In the genomic region with DNA sequence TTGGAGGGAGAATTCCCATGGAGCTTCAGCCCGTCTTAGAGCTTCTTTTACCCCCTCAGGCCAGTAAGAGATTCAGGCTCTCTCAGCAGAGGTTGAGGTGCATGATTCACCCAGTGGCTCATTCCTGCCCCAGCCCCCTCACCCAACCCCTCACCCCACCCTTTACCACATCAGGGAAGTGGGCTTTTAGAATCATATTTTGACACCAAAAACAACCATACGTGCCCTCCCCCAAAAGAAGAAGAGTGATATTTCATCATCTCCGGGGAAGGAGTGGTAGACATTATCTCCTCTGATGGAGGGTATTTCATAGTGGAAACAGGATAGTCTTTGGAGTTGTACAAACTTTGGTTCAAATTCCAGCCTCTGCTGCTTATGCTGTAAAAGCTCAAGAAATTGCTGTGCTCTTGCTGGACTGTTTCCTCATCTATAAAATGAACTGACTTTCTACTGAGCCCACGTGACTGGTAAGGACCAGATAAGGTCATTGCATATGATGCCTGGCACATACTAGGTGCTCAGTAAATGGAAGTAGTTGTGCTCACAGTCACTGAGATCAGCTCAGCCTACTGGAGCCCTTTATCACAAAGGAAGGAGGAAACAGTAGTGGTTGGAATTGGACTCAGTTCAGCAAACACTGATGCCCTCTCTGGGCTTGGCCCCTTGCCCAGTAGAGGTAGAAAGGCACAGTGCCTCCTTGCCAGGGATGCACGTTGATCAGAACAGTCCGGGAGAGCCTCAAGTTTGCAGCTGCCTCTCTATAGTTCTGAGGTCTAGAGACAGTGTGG, we compare ENCODE assay signal across 13 cellular contexts. TPM values are rescaled to one million over a fixed set of nuclear protein-coding genes. Genes with fewer than 3 reads are reported as not detected.
A peak's percentile ranks its signal among the peaks of the same experiment; 100 is the strongest.
DNase-seq lines count a peak whose midpoint lies in the region; ATAC-seq, FAIRE-seq and TF ChIP-seq lines count a peak whose summit lies in the region.
"Had no signal": no experiment of that assay in that cellular context is flagged by ENCODE, and none has a peak within 500 bp of the region (broad histone marks: within the 10 kb centered on the region; RNA-seq: fewer than 3 reads in every experiment).

No MANE protein-coding gene starts in this region.

- H3K27ac ChIP-seq in kidney (ENCODE audit: low read depth in 2 of 2, low read length in 2 of 2): no peak overlapping the region
- H3K27ac ChIP-seq in tibial nerve: no peak overlapping the region
- H3K27ac ChIP-seq: cardiac muscle cell had no signal

- H3K4me3 Mint-ChIP-seq in activated T-cell treated with anti-CD3 and anti-CD28 coated beads, Interleukin-2, amount 50 U/mL, for 72 hours: peak overlapping the region; percentile 82 to 83
- H3K4me3 Mint-ChIP-seq in type B pancreatic cell: no peak overlapping the region

- H3K4me1 Mint-ChIP-seq in activated T-cell treated with anti-CD3 and anti-CD28 coated beads, Interleukin-2, amount 50 U/mL, for 72 hours (ENCODE audit: low read depth): peaks cover 60% of the 10 kb centered on the region
- H3K4me1 Mint-ChIP-seq in type B pancreatic cell (ENCODE audit: unreplicated experiment): peaks cover 34% of the 10 kb centered on the region

- H3K27me3 ChIP-seq in tibial nerve: no peaks in the 10 kb centered on the region
- H3K27me3 ChIP-seq: cardiac muscle cell had no signal

- intact Hi-C loops in kidney (cut with DNase I): no loop called here

- peak overlapping the region; percentile 95 for H3K27ac Mint-ChIP-seq in activated T-cell treated with anti-CD3 and anti-CD28 coated beads, Interleukin-2, amount 50 U/mL, for 72 hours
- H3K27ac Mint-ChIP-seq in type B pancreatic cell: no peak overlapping the region

- DNase-seq in GF-D8 (lab: John Stamatoyannopoulos, UW) (peak; percentile 63), NCI-H2107 (lab: John Stamatoyannopoulos, UW) (peak; percentile 5), myocyte (ENCODE audit: low read depth) (peak; percentile 34), kidney (no peak), NAMALWA (ENCODE audit: low spot score) (no peak), type B pancreatic cell (ENCODE audit: extremely low spot score, unreplicated experiment) (no peak), tibial nerve (ENCODE audit: low spot score in 2 of 2) (no peak)
- peak; percentile 66 to 71 for DNase-seq in activated T-cell treated with anti-CD3 and anti-CD28 coated beads, Interleukin-2, amount 50 U/mL, for 72 hours
- DNase-seq: SHP77 treated with DMSO at 0.1 percent for 48 hours; stimulated activated CD4-positive, alpha-beta T cell treated with anti-CD3 and anti-CD28 coated beads, Interleukin-4, amount 100 ng/mL, for 1 hour had no signal

- TF ChIP-seq EP300 in tibial nerve (IDR thresholded peaks at IDR 0.05): no peak

- no peak for TF ChIP-seq POLR2A in tibial nerve (IDR thresholded peaks at IDR 0.05)

- H3K36me3 ChIP-seq in kidney (ENCODE audit: control insufficient read depth in 1 of 2, insufficient read depth in 2 of 2, low read length in 2 of 2) (no peaks in the 10 kb centered on the region), tibial nerve (no peaks in the 10 kb centered on the region)
- H3K36me3 ChIP-seq: cardiac muscle cell had no signal

- H3K4me3 ChIP-seq in kidney (ENCODE audit: low read length in 2 of 2) (no peak overlapping the region), tibial nerve (no peak overlapping the region)
- H3K4me3 ChIP-seq: cardiac muscle cell had no signal

- WGBS in tibial nerve, 2 donors: 61 to 64% methylated on average over 6 of the region's 6 CpGs

- TF ChIP-seq CTCF in kidney (IDR thresholded peaks at IDR 0.05; ENCODE audit: borderline replicate concordance, extremely low read depth, insufficient read depth) (no peak), type B pancreatic cell (conservative IDR thresholded peaks at IDR 0.05) (no peak), tibial nerve (IDR thresholded peaks at IDR 0.05) (no peak)

- peaks cover 10% of the 10 kb centered on the region for H3K27me3 Mint-ChIP-seq in activated T-cell treated with anti-CD3 and anti-CD28 coated beads, Interleukin-2, amount 50 U/mL, for 72 hours (ENCODE audit: low read depth)
- H3K27me3 Mint-ChIP-seq in type B pancreatic cell: peaks cover 3% of the 10 kb centered on the region

- no peak overlapping the region for H3K9ac ChIP-seq in kidney (ENCODE audit: low read length in 2 of 2)

- H3K36me3 Mint-ChIP-seq in activated T-cell treated with anti-CD3 and anti-CD28 coated beads, Interleukin-2, amount 50 U/mL, for 72 hours (ENCODE audit: insufficient read depth in 2 of 2): no peaks in the 10 kb centered on the region
- H3K36me3 Mint-ChIP-seq in type B pancreatic cell: no peaks in the 10 kb centered on the region

- H3K9me3 Mint-ChIP-seq in activated T-cell treated with anti-CD3 and anti-CD28 coated beads, Interleukin-2, amount 50 U/mL, for 72 hours: no peaks in the 10 kb centered on the region
- H3K9me3 Mint-ChIP-seq in type B pancreatic cell: no peaks in the 10 kb centered on the region

- H3K4me1 ChIP-seq in kidney (ENCODE audit: control insufficient read depth in 1 of 2, insufficient read depth in 1 of 2, low read depth in 1 of 2, low read length in 2 of 2) (peaks cover 0 to 5% of the 10 kb centered on the region in 2 donors), tibial nerve (no peaks in the 10 kb centered on the region)

- H3K9me3 ChIP-seq in kidney (ENCODE audit: control insufficient read depth in 1 of 2, low read length in 2 of 2): no peaks in the 10 kb centered on the region
- no peaks in the 10 kb centered on the region for H3K9me3 ChIP-seq in tibial nerve

- no peak for FAIRE-seq in kidney (lab: Jason Lieb, UNC)
- FAIRE-seq: GM12891 had no signal

- peak; percentile 79 to 83 for ATAC-seq in activated T-cell treated with anti-CD3 and anti-CD28 coated beads, Interleukin-2, amount 50 U/mL, for 72 hours (replicated peaks in 1 of 2)

RNA-seq across cellular contexts. Expression of a gene that starts 18.3 kb away (rescaled TPM):
- total RNA-seq in activated T-cell treated with anti-CD3 and anti-CD28 coated beads, Interleukin-2, amount 50 U/mL, for 72 hours: 100 to 1,000 TPM in 1 of 2 donors, 10 to 100 TPM in 1; 63.3 to 178 TPM
- 0.11 and 0.62 TPM in 2 replicates for total RNA-seq in myocyte
- polyA plus RNA-seq in myocyte (2012): 0.25 TPM
- total RNA-seq in kidney: 10.3 TPM
- 4.2 TPM for polyA plus RNA-seq in kidney (ENCODE audit: insufficient read depth, low read depth, low replicate concordance)
- 1.1 TPM in 1 of 2 replicates, not detected in the other for total RNA-seq in type B pancreatic cell (ENCODE audit: low replicate concordance)
- 1 to 10 TPM in 3 of 4 donors, not detected in 1; 1.1 to 3.8 (median 1.4) TPM for total RNA-seq in tibial nerve
- total RNA-seq: cardiac muscle cell, kidney epithelial cell had no signal

RNA-seq across cellular contexts. Expression of a gene that starts 29.8 kb away (rescaled TPM):
- total RNA-seq in activated T-cell treated with anti-CD3 and anti-CD28 coated beads, Interleukin-2, amount 50 U/mL, for 72 hours: 1 to 10 TPM in 1 of 2 donors, under 1 TPM in 1; 0.46 to 1.8 TPM
- not detected in 2 replicates for total RNA-seq in myocyte
- polyA plus RNA-seq in myocyte (2012): 0.04 TPM
- 0.16 TPM for total RNA-seq in kidney
- polyA plus RNA-seq in kidney (ENCODE audit: insufficient read depth, low read depth, low replicate concordance): not detected
- total RNA-seq in type B pancreatic cell (ENCODE audit: low replicate concordance): not detected in 2 replicates
- not detected for total RNA-seq in tibial nerve
- total RNA-seq: cardiac muscle cell, kidney epithelial cell had no signal

RNA-seq across cellular contexts. Expression of a gene that starts 32.1 kb away (rescaled TPM):
- 1 to 10 TPM; 7.6 to 8.4 TPM for total RNA-seq in activated T-cell treated with anti-CD3 and anti-CD28 coated beads, Interleukin-2, amount 50 U/mL, for 72 hours
- not detected in 2 replicates for total RNA-seq in myocyte
- polyA plus RNA-seq in myocyte (2012): not detected
- total RNA-seq in kidney: not detected
- 0.56 TPM for polyA plus RNA-seq in kidney (ENCODE audit: insufficient read depth, low read depth, low replicate concordance)
- total RNA-seq in type B pancreatic cell (ENCODE audit: low replicate concordance): 3.9 and 4.4 TPM in 2 replicates
- not detected for total RNA-seq in tibial nerve
- total RNA-seq: kidney epithelial cell had no signal

RNA-seq across cellular contexts. Expression of a gene that starts 45.0 kb away (rescaled TPM):
- total RNA-seq in activated T-cell treated with anti-CD3 and anti-CD28 coated beads, Interleukin-2, amount 50 U/mL, for 72 hours: not detected
- total RNA-seq in myocyte (not detected in 2 replicates), kidney (not detected), type B pancreatic cell (ENCODE audit: low replicate concordance) (not detected in 2 replicates), tibial nerve (not detected)
- polyA plus RNA-seq in myocyte (2012): not detected
- polyA plus RNA-seq in kidney (ENCODE audit: insufficient read depth, low read depth, low replicate concordance): not detected
- total RNA-seq: cardiac muscle cell, kidney epithelial cell had no signal
- polyA plus RNA-seq: cardiac muscle cell had no signal

Comparison
In these comparisons a context has a peak if more than half of its experiments do, and no peak if none do; other contexts are left out.
1. DNase-seq: peak in GF-D8 (single experiment), NCI-H2107 (single experiment), activated T-cell treated with anti-CD3 and anti-CD28 coated beads, Interleukin-2, amount 50 U/mL, for 72 hours (2 of 2) and myocyte (single experiment); none in kidney (single experiment), NAMALWA (single experiment), type B pancreatic cell (single experiment) and tibial nerve (0 of 2).